ENCODE assay signal across 1 cellular context in genomic region chr18:28015671-28016070, GRCh38.
TF ChIP-seq lines count a peak whose summit lies in the region.

No MANE protein-coding gene starts in this region.

TF ChIP-seq in H1, 55 proteins besides CTCF, POLR2A, EP300 and RAD21 (continued from another document):
- no peak for TF ChIP-seq CEBPB (IDR thresholded peaks at IDR 0.05; ENCODE audit: low read depth, low read length)
- no peak for TF ChIP-seq USF2 (IDR thresholded peaks at IDR 0.05; ENCODE audit: low read length)
- TF ChIP-seq HDAC6 (IDR thresholded peaks at IDR 0.05; ENCODE audit: low read depth, low read length): no peak
- no peak for TF ChIP-seq GABPA (IDR thresholded peaks at IDR 0.05; ENCODE audit: borderline replicate concordance, insufficient read depth, low read length)
- TF ChIP-seq NANOG (IDR thresholded peaks at IDR 0.05; ENCODE audit: insufficient read depth, low read depth, low read length, poor library complexity, severe bottlenecking): no peak
TF ChIP-seq in H1: peak in this region for 0.
